25 cellular contexts compared by ENCODE assay signal in the genomic region with DNA sequence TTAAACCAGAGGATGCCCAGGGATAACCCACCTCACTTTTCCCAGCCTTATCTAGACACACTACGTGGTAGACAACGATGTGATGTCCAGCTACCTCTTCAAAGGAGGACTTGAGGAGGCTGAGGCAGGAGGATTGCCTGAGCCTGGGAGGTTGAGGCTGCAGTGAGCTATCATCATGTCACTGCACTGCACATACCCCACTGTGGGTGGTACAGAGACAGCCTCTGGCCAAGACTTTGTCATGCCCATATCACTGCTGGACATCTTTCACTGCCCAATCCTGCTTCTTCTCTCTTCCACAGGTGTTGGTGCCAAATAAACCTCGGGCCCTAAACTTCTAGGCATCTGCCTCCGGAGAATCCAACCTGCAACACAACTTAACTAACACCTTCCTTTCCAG.
"Had no signal": no experiment of that assay in that cellular context is flagged by ENCODE, and none has a peak within 500 bp of the region (broad histone marks: within the 10 kb centered on the region; RNA-seq: fewer than 3 reads in every experiment).

No MANE protein-coding gene starts in this region.

- FAIRE-seq: endothelial cell of umbilical vein, frontal cortex, islet of Langerhans, keratinocyte had no signal

- H3K4me3 Mint-ChIP-seq: memory B cell; naive thymus-derived CD4-positive, alpha-beta T cell; natural killer cell had no signal

- H2AFZ ChIP-seq: hepatocyte had no signal

- H3K36me3 Mint-ChIP-seq: memory B cell; naive thymus-derived CD4-positive, alpha-beta T cell; natural killer cell had no signal

- H3K4me2 ChIP-seq: hepatocyte had no signal

- H3K27ac ChIP-seq: coronary artery, dorsolateral prefrontal cortex, esophagus muscularis mucosa, foreskin keratinocyte, gastroesophageal sphincter, heart left ventricle, hepatocyte, left lung had no signal

- H3K4me1 ChIP-seq: foreskin keratinocyte, gastroesophageal sphincter, left lung had no signal

- H3K27me3 ChIP-seq: esophagus muscularis mucosa, gastroesophageal sphincter, heart left ventricle, left lung had no signal

- ATAC-seq: foreskin keratinocyte; gastroesophageal sphincter; heart left ventricle; left cardiac atrium; left lung; left ventricle myocardium superior; naive thymus-derived CD4-positive, alpha-beta T cell; natural killer cell had no signal

- H3K9me3 Mint-ChIP-seq: memory B cell; naive thymus-derived CD4-positive, alpha-beta T cell; natural killer cell had no signal

- H3K4me3 ChIP-seq: coronary artery, dorsolateral prefrontal cortex, esophagus muscularis mucosa, gastroesophageal sphincter, heart left ventricle, hepatocyte, left lung, lung had no signal

- H3K79me2 ChIP-seq: hepatocyte had no signal

- H3K27ac Mint-ChIP-seq: memory B cell; naive thymus-derived CD4-positive, alpha-beta T cell; natural killer cell had no signal

- H3K9me3 ChIP-seq: esophagus muscularis mucosa, gastroesophageal sphincter, heart left ventricle, left lung had no signal

- H3K36me3 ChIP-seq: esophagus muscularis mucosa, gastroesophageal sphincter, heart left ventricle, left lung had no signal

- DNase-seq: dermis blood vessel endothelial cell; dorsolateral prefrontal cortex; effector CD4-positive, alpha-beta T cell; effector memory CD4-positive, alpha-beta T cell; foreskin keratinocyte; heart left ventricle; hypothalamus; left cardiac atrium; left ventricle myocardium superior; mammary epithelial cell; mesendoderm; midbrain; naive thymus-derived CD4-positive, alpha-beta T cell; natural killer cell had no signal

- H3K4me1 Mint-ChIP-seq: natural killer cell had no signal
